Comparison of ENCODE assay signal across 16 cellular contexts in genomic region chr6:3831741-3832530, GRCh38. TPM values are rescaled to one million over a fixed set of nuclear protein-coding genes. Genes with fewer than 3 reads are reported as not detected.
A peak's percentile ranks its signal among the peaks of the same experiment; 100 is the strongest.
DNase-seq lines count a peak whose midpoint lies in the region; ATAC-seq and TF ChIP-seq lines count a peak whose summit lies in the region.
"Had no signal": no experiment of that assay in that cellular context is flagged by ENCODE, and none has a peak within 500 bp of the region (broad histone marks: within the 10 kb centered on the region; RNA-seq: fewer than 3 reads in every experiment).

No MANE protein-coding gene starts in this region.

- no peak overlapping the region for H3K4me3 ChIP-seq in transverse colon

- ATAC-seq in GM19324 (IDR thresholded peaks at IDR 0.05; ENCODE audit: low FRiP score, unreplicated experiment) = no peak

- peaks cover 27% of the 10 kb centered on the region for H3K4me1 Mint-ChIP-seq in osteocyte (ENCODE audit: unreplicated experiment)
- H3K4me1 Mint-ChIP-seq: CD4-positive, alpha-beta memory T cell; H9 had no signal

- TF ChIP-seq EP300 in transverse colon (IDR thresholded peaks at IDR 0.05; ENCODE audit: low read depth) = no peak

- H3K27ac ChIP-seq in transverse colon = no peak overlapping the region

- TF ChIP-seq CTCF in osteocyte (IDR thresholded peaks at IDR 0.05) = no peak
- TF ChIP-seq CTCF in transverse colon (IDR thresholded peaks at IDR 0.05) = no peak

- 76 to 90% methylated on average over 2 to 6 of the region's 6 CpGs for WGBS in transverse colon (ENCODE audit: low coverage in 1 of 2), 2 donors

- H3K27ac Mint-ChIP-seq in osteocyte (ENCODE audit: unreplicated experiment) = peak overlapping the region; percentile 66
- H3K27ac Mint-ChIP-seq: B cell; CD4-positive, alpha-beta memory T cell; H9 had no signal

- DNase-seq in ELR (ENCODE audit: low read depth) (peak; percentile 28), NCI-H1048 (lab: John Stamatoyannopoulos, UW) (peak; percentile 23), glomerular endothelial cell (ENCODE audit: extremely low read depth, low read depth, low spot score) (peak; percentile 48), osteocyte (ENCODE audit: extremely low spot score, unreplicated experiment) (no peak), hypothalamus (lab: John Stamatoyannopoulos, UW) (no peak), transverse colon (no peak), DMS114 treated with DMSO at 0.1 percent for 48 hours (lab: John Stamatoyannopoulos, UW; ENCODE audit: unreplicated experiment) (no peak)
- DNase-seq: CD4-positive, alpha-beta memory T cell; H9; Karpas-422; NCI-H187 treated with DMSO at 0.1 percent for 48 hours; NCI-H2171; NCI-H774; SIG-M5 had no signal

- no peaks in the 10 kb centered on the region for H3K9me3 Mint-ChIP-seq in osteocyte (ENCODE audit: unreplicated experiment)
- H3K9me3 Mint-ChIP-seq: H9 had no signal

- no peaks in the 10 kb centered on the region for H3K27me3 ChIP-seq in transverse colon

- peaks cover 0 to under 1% (median 0%) of the 10 kb centered on the region in 4 donors for H3K4me1 ChIP-seq in transverse colon

- intact Hi-C loops in transverse colon (cut with DNase I; ENCODE audit: low total_unique reads) = no loop called here

- H3K4me3 Mint-ChIP-seq in osteocyte (ENCODE audit: unreplicated experiment) = no peak overlapping the region
- H3K4me3 Mint-ChIP-seq: B cell; CD4-positive, alpha-beta memory T cell; H9 had no signal

- no peak for TF ChIP-seq POLR2A in transverse colon (IDR thresholded peaks at IDR 0.05)

- in situ Hi-C loops in transverse colon (cut with MboI; ENCODE audit: low pct_ligation_motif_present in 1 of 4, low pct_unique_long_range_greater_than_20kb in 1 of 4, low sequenced_read_pairs in 3 of 4) = no loop called here

- H3K27me3 Mint-ChIP-seq in osteocyte (ENCODE audit: unreplicated experiment) = no peaks in the 10 kb centered on the region
- H3K27me3 Mint-ChIP-seq: B cell had no signal

- no peaks in the 10 kb centered on the region for H3K36me3 ChIP-seq in transverse colon

- H3K36me3 Mint-ChIP-seq in osteocyte (ENCODE audit: unreplicated experiment) = no peaks in the 10 kb centered on the region
- H3K36me3 Mint-ChIP-seq: CD4-positive, alpha-beta memory T cell had no signal

- no peaks in the 10 kb centered on the region for H3K9me3 ChIP-seq in transverse colon

RNA-seq across cellular contexts. Expression of gene FAM50B, which starts 17.2 kb away (rescaled TPM):
- total RNA-seq in glomerular endothelial cell = 6.8 and 8.3 TPM in 2 replicates
- 0.37 and 0.70 TPM in 2 replicates for total RNA-seq in osteocyte
- total RNA-seq in transverse colon = 1 to 10 TPM in 3 of 4 donors, not detected in 1; 3.4 to 6.4 (median 5.2) TPM

Comparison
In these comparisons a context has a peak if more than half of its experiments do, and no peak if none do; other contexts are left out.
1. DNase-seq: peak in ELR (single experiment), NCI-H1048 (single experiment) and glomerular endothelial cell (single experiment); none in osteocyte (single experiment), hypothalamus (0 of 51), transverse colon (single experiment) and DMS114 treated with DMSO at 0.1 percent for 48 hours (single experiment).